In the genomic region with DNA sequence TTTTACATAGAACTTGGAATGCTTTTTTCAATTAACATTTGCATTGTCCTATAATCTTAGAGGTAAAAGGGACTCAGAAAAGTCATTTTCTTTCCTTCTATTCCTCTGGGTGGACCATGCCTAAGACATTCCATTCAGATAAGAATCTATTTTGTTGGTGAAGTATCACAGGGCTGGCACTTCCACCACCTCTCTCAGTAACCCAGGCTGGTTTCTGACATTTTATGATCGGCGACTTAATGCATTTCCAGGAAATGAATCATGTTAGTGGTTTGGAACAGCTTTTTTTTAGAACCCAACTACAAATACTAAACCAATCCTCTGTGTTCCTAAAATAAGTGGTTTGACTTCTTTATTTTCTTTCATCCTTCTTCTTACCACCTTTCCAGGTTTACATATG, we compare ENCODE assay signal across 12 cellular contexts. TPM values are rescaled to one million over a fixed set of nuclear protein-coding genes. Genes with fewer than 3 reads are reported as not detected.
DNase-seq lines count a peak whose midpoint lies in the region; ATAC-seq and TF ChIP-seq lines count a peak whose summit lies in the region.
"Had no signal": no experiment of that assay in that cellular context is flagged by ENCODE, and none has a peak within 500 bp of the region (broad histone marks: within the 10 kb centered on the region; RNA-seq: fewer than 3 reads in every experiment).

No MANE protein-coding gene starts in this region.

- H3K36me3 ChIP-seq in MM.1S (replicated peaks; ENCODE audit: insufficient read depth, low read length) = no peaks in the 10 kb centered on the region
- no peaks in the 10 kb centered on the region for H3K36me3 ChIP-seq in effector memory CD4-positive, alpha-beta T cell (ENCODE audit: control insufficient read depth, insufficient read depth, low read length)
- H3K36me3 ChIP-seq: upper lobe of left lung had no signal

- no peak overlapping the region for H3K9ac ChIP-seq in MM.1S (ENCODE audit: low read length)

- H3K4me1 ChIP-seq in MM.1S (ENCODE audit: low read length) = peaks cover 8% of the 10 kb centered on the region
- H3K4me1 ChIP-seq in effector memory CD4-positive, alpha-beta T cell (ENCODE audit: control insufficient read depth, insufficient read depth, low read length, poor library complexity, severe bottlenecking) = no peaks in the 10 kb centered on the region
- H3K4me1 ChIP-seq: upper lobe of left lung had no signal

- H3K4me1 Mint-ChIP-seq in activated naive CD8-positive, alpha-beta T cell treated with anti-CD3 and anti-CD28 coated beads, Interleukin-2, amount 50 U/mL, for 24 hours = peaks cover 31% of the 10 kb centered on the region

- H3F3A ChIP-seq in MM.1S (ENCODE audit: insufficient read depth, low read length) = no peaks in the 10 kb centered on the region

- peak overlapping the region; percentile 73 for H3K27ac Mint-ChIP-seq in activated naive CD8-positive, alpha-beta T cell treated with anti-CD3 and anti-CD28 coated beads, Interleukin-2, amount 50 U/mL, for 24 hours

- no peak overlapping the region for H3K27ac ChIP-seq in MM.1S (ENCODE audit: low read length)
- no peak overlapping the region for H3K27ac ChIP-seq in dorsolateral prefrontal cortex
- H3K27ac ChIP-seq in effector memory CD4-positive, alpha-beta T cell (ENCODE audit: insufficient read depth, low read length, poor library complexity, severe bottlenecking) = no peak overlapping the region
- H3K27ac ChIP-seq: HL-60, upper lobe of left lung had no signal

- no peaks in the 10 kb centered on the region for H4K20me1 ChIP-seq in MM.1S (ENCODE audit: insufficient read depth, low read length)

- H3K9me3 ChIP-seq in MM.1S (replicated peaks; ENCODE audit: insufficient read depth, low read length) = no peaks in the 10 kb centered on the region
- no peaks in the 10 kb centered on the region for H3K9me3 ChIP-seq in effector memory CD4-positive, alpha-beta T cell (ENCODE audit: control insufficient read depth, low read length)
- H3K9me3 ChIP-seq: upper lobe of left lung had no signal

- peak; percentile 52 for DNase-seq in GM03348 (ENCODE audit: low spot score)
- DNase-seq in MM.1S = peak; percentile 7
- peak; percentile 16 for DNase-seq in activated naive CD8-positive, alpha-beta T cell treated with anti-CD3 and anti-CD28 coated beads, Interleukin-2, amount 50 U/mL, for 24 hours
- DNase-seq in myocyte (ENCODE audit: low read depth) = peak; percentile 63
- no peak for DNase-seq in dorsolateral prefrontal cortex
- no peak for DNase-seq in germinal center (ENCODE audit: low spot score)
- DNase-seq in effector memory CD4-positive, alpha-beta T cell = no peak
- DNase-seq in Ammon's horn (ENCODE audit: low spot score) = no peak
- DNase-seq: effector CD8-positive, alpha-beta T cell; upper lobe of left lung had no signal

- no peak for TF ChIP-seq CTCF in MM.1S (IDR thresholded peaks at IDR 0.05; ENCODE audit: low read length)
- TF ChIP-seq CTCF in dorsolateral prefrontal cortex (IDR thresholded peaks at IDR 0.05 in 54 of 56, conservative IDR thresholded peaks at IDR 0.05 in 2 of 56; ENCODE audit: low read depth in 1 of 56, partially characterized antibody in 56 of 56) = no peak

- H3K27me3 Mint-ChIP-seq in activated naive CD8-positive, alpha-beta T cell treated with anti-CD3 and anti-CD28 coated beads, Interleukin-2, amount 50 U/mL, for 24 hours = peaks cover 9% of the 10 kb centered on the region

- H3K9me2 ChIP-seq in MM.1S (replicated peaks; ENCODE audit: insufficient read depth, low read length) = no peaks in the 10 kb centered on the region

- H2AFZ ChIP-seq in MM.1S (ENCODE audit: low read length) = peak overlapping the region; percentile 8; the same call in 1 of the 2 replicates

- no peaks in the 10 kb centered on the region for H3K79me2 ChIP-seq in MM.1S (ENCODE audit: low read length)

- no peaks in the 10 kb centered on the region for H3K27me3 ChIP-seq in MM.1S (replicated peaks; ENCODE audit: insufficient read depth, low read length)
- peaks cover 0 to 15% (median 0%) of the 10 kb centered on the region in 45 donors for H3K27me3 ChIP-seq in dorsolateral prefrontal cortex
- H3K27me3 ChIP-seq in effector memory CD4-positive, alpha-beta T cell (replicated peaks; ENCODE audit: control insufficient read depth, insufficient read depth, low read length, poor library complexity, severe bottlenecking) = no peaks in the 10 kb centered on the region
- H3K27me3 ChIP-seq: upper lobe of left lung had no signal

- peak overlapping the region; percentile 31; the same call in 1 of the 2 replicates for H3K4me2 ChIP-seq in MM.1S (ENCODE audit: low read depth, low read length)

- H3K9me3 Mint-ChIP-seq in activated naive CD8-positive, alpha-beta T cell treated with anti-CD3 and anti-CD28 coated beads, Interleukin-2, amount 50 U/mL, for 24 hours = no peaks in the 10 kb centered on the region

- intact Hi-C loops in dorsolateral prefrontal cortex (cut with DNase I) = no loop called here

- H3K4me3 Mint-ChIP-seq in activated naive CD8-positive, alpha-beta T cell treated with anti-CD3 and anti-CD28 coated beads, Interleukin-2, amount 50 U/mL, for 24 hours = peak overlapping the region; percentile 54

- H3K4me3 ChIP-seq in MM.1S (ENCODE audit: low read length) (no peak overlapping the region), dorsolateral prefrontal cortex (no peak overlapping the region)
- no peak overlapping the region for H3K4me3 ChIP-seq in effector memory CD4-positive, alpha-beta T cell (ENCODE audit: insufficient read depth, low read depth, low read length, poor library complexity, severe bottlenecking)
- H3K4me3 ChIP-seq: upper lobe of left lung had no signal

- H3K36me3 Mint-ChIP-seq in activated naive CD8-positive, alpha-beta T cell treated with anti-CD3 and anti-CD28 coated beads, Interleukin-2, amount 50 U/mL, for 24 hours (ENCODE audit: low read depth) = no peaks in the 10 kb centered on the region

- peak; percentile 92 for ATAC-seq in activated naive CD8-positive, alpha-beta T cell treated with anti-CD3 and anti-CD28 coated beads, Interleukin-2, amount 50 U/mL, for 24 hours

RNA-seq across cellular contexts. Expression of gene GAD1, which starts 27.0 kb away (rescaled TPM):
- total RNA-seq in myocyte = 0.35 and 0.83 TPM in 2 replicates
- 0.64 TPM for polyA plus RNA-seq in myocyte (2012)
- 100 to 1,000 TPM in 53 of 120 experiments, 10 to 100 TPM in 67; 22.4 to 164 (median 94.0) TPM for total RNA-seq in dorsolateral prefrontal cortex
- total RNA-seq: mononuclear cell had no signal

Comparison
In these comparisons a context has a peak if more than half of its experiments do, and no peak if none do; other contexts are left out.
1. DNase-seq: peak in GM03348 (single experiment), MM.1S (single experiment), activated naive CD8-positive, alpha-beta T cell treated with anti-CD3 and anti-CD28 coated beads, Interleukin-2, amount 50 U/mL, for 24 hours (single experiment) and myocyte (single experiment); none in dorsolateral prefrontal cortex (0 of 10), germinal center (single experiment), effector memory CD4-positive, alpha-beta T cell (0 of 3) and Ammon's horn (single experiment).
2. RNA of gene GAD1, which starts 27.0 kb away (total RNA-seq): 22.4 to 164 TPM in dorsolateral prefrontal cortex; 0.35 to 0.83 TPM in myocyte; every median in the first group is over 10 times any median in the second.